ENCODE assay signal across 12 cellular contexts in genomic region chr14:103124501-103125001, GRCh38. TPM values are rescaled to one million over a fixed set of nuclear protein-coding genes. Genes with fewer than 3 reads are reported as not detected.
A peak's percentile ranks its signal among the peaks of the same experiment; 100 is the strongest.
DNase-seq lines count a peak whose midpoint lies in the region; ATAC-seq and TF ChIP-seq lines count a peak whose summit lies in the region.
"Had no signal": no experiment of that assay in that cellular context is flagged by ENCODE, and none has a peak within 500 bp of the region (broad histone marks: within the 10 kb centered on the region; RNA-seq: fewer than 3 reads in every experiment).

No MANE protein-coding gene starts in this region.

- H3K9me3 Mint-ChIP-seq in immature natural killer cell (no peaks in the 10 kb centered on the region), progenitor cell of endocrine pancreas (ENCODE audit: low read depth) (no peaks in the 10 kb centered on the region)
- H3K9me3 Mint-ChIP-seq: activated CD8-positive, alpha-beta T cell treated with anti-CD3 and anti-CD28 coated beads for 36 hours; activated naive CD4-positive, alpha-beta T cell treated with anti-CD3 and anti-CD28 coated beads, Interleukin-2, amount 50 U/mL, for 24 hours; CD4-positive, alpha-beta T cell had no signal

- H3K36me3 Mint-ChIP-seq in immature natural killer cell (no peaks in the 10 kb centered on the region), progenitor cell of endocrine pancreas (ENCODE audit: insufficient read depth) (no peaks in the 10 kb centered on the region)
- H3K36me3 Mint-ChIP-seq: activated naive CD4-positive, alpha-beta T cell treated with anti-CD3 and anti-CD28 coated beads, Interleukin-2, amount 50 U/mL, for 24 hours had no signal

- H3K4me1 ChIP-seq in DOHH2 (ENCODE audit: control insufficient read depth, low read length) = peaks cover 51% of the 10 kb centered on the region
- H3K4me1 ChIP-seq in ascending aorta = peaks cover 0 to 27% of the 10 kb centered on the region in 2 donors
- peaks cover 6% of the 10 kb centered on the region for H3K4me1 ChIP-seq in right cardiac atrium (ENCODE audit: control insufficient read depth, insufficient read depth, low read length)
- peaks cover 38 to 96% (median 81%) of the 10 kb centered on the region in 6 donors for H3K4me1 ChIP-seq in spleen

- H3K4me3 ChIP-seq in DOHH2 (ENCODE audit: low read length) = peak overlapping the region; percentile 67; the same call in 1 of the 2 replicates
- peak overlapping the region; percentile 74 to 84 for H3K4me3 ChIP-seq in ascending aorta
- no peak overlapping the region for H3K4me3 ChIP-seq in right cardiac atrium (ENCODE audit: low read length)
- H3K4me3 ChIP-seq in spleen = peak overlapping the region; percentile 48 to 77 (median 64)

- no peaks in the 10 kb centered on the region for H3K36me3 ChIP-seq in DOHH2 (ENCODE audit: control insufficient read depth, low read length)
- H3K36me3 ChIP-seq in ascending aorta = no peaks in the 10 kb centered on the region
- H3K36me3 ChIP-seq in spleen = peaks cover 0 to 39% (median 2%) of the 10 kb centered on the region in 6 donors

- no peak overlapping the region for H3K27ac ChIP-seq in DOHH2 (ENCODE audit: low read depth, low read length)
- peak overlapping the region in 1 of 2 donors; percentile 86 for H3K27ac ChIP-seq in ascending aorta
- H3K27ac ChIP-seq in right cardiac atrium (ENCODE audit: low read length) = no peak overlapping the region
- peak overlapping the region in 5 of 8 donors; percentile 93 to 99 (median 96) for H3K27ac ChIP-seq in spleen

- H3K4me2 ChIP-seq in DOHH2 (ENCODE audit: low read length) = peak overlapping the region; percentile 98

- TF ChIP-seq POLR2A in spleen (IDR thresholded peaks at IDR 0.05) = no peak

- TF ChIP-seq CTCF in DOHH2 (IDR thresholded peaks at IDR 0.05; ENCODE audit: low read depth, low read length, poor library complexity, severe bottlenecking) = no peak
- TF ChIP-seq CTCF in ascending aorta (IDR thresholded peaks at IDR 0.05) = no peak
- no peak for TF ChIP-seq CTCF in spleen (IDR thresholded peaks at IDR 0.05 in 8 of 11, conservative IDR thresholded peaks at IDR 0.05 in 3 of 11)
- TF ChIP-seq CTCF in progenitor cell of endocrine pancreas (IDR thresholded peaks at IDR 0.05; ENCODE audit: unreplicated experiment) = no peak

- no peaks in the 10 kb centered on the region for H3K9me2 ChIP-seq in DOHH2 (replicated peaks; ENCODE audit: control insufficient read depth, low read length)

- ATAC-seq in right cardiac atrium (no peak), GM21737 (IDR thresholded peaks at IDR 0.05; ENCODE audit: unreplicated experiment) (no peak)
- ATAC-seq: activated CD8-positive, alpha-beta T cell treated with anti-CD3 and anti-CD28 coated beads for 36 hours had no signal

- DNase-seq in ascending aorta (ENCODE audit: low spot score in 2 of 2) (no peak), right cardiac atrium (peak in 2 of 3 donors; percentile 56 to 67), spleen (peak; percentile 79), immature natural killer cell (no peak), progenitor cell of endocrine pancreas (ENCODE audit: low spot score, unreplicated experiment) (no peak)
- DNase-seq in activated CD8-positive, alpha-beta memory T cell treated with anti-CD3 and anti-CD28 coated beads, Interleukin-2, amount 50 U/mL, for 48 hours = no peak
- DNase-seq: activated CD8-positive, alpha-beta T cell treated with anti-CD3 and anti-CD28 coated beads for 36 hours; CD4-positive, alpha-beta T cell; effector CD4-positive, alpha-beta T cell had no signal

- H3K4me1 Mint-ChIP-seq in immature natural killer cell (no peaks in the 10 kb centered on the region), progenitor cell of endocrine pancreas (ENCODE audit: low read depth) (peaks cover 4% of the 10 kb centered on the region)
- H3K4me1 Mint-ChIP-seq: activated naive CD4-positive, alpha-beta T cell treated with anti-CD3 and anti-CD28 coated beads, Interleukin-2, amount 50 U/mL, for 24 hours had no signal

- H3K4me3 Mint-ChIP-seq in immature natural killer cell = no peak overlapping the region
- H3K4me3 Mint-ChIP-seq in progenitor cell of endocrine pancreas (ENCODE audit: low read depth) = no peak overlapping the region
- H3K4me3 Mint-ChIP-seq: activated CD8-positive, alpha-beta T cell treated with anti-CD3 and anti-CD28 coated beads for 36 hours; activated naive CD4-positive, alpha-beta T cell treated with anti-CD3 and anti-CD28 coated beads, Interleukin-2, amount 50 U/mL, for 24 hours had no signal

- H4K20me1 ChIP-seq in DOHH2 (ENCODE audit: control insufficient read depth, insufficient read depth, low read depth, low read length) = 0 out of 2 replicates have a peak, but pooled peaks cover 4% of the 10 kb centered on the region

- H3K9me3 ChIP-seq in DOHH2 (ENCODE audit: control insufficient read depth, insufficient read depth, low read length) = no peaks in the 10 kb centered on the region
- no peaks in the 10 kb centered on the region for H3K9me3 ChIP-seq in ascending aorta
- H3K9me3 ChIP-seq in right cardiac atrium (ENCODE audit: control insufficient read depth, low read length) = no peaks in the 10 kb centered on the region
- no peaks in the 10 kb centered on the region for H3K9me3 ChIP-seq in spleen

- H3F3A ChIP-seq in DOHH2 (ENCODE audit: control insufficient read depth, insufficient read depth) = peaks cover 25% of the 10 kb centered on the region

- H3K27me3 ChIP-seq in DOHH2 (ENCODE audit: control insufficient read depth, low read length) (peaks cover 7% of the 10 kb centered on the region), ascending aorta (no peaks in the 10 kb centered on the region), right cardiac atrium (ENCODE audit: control insufficient read depth, insufficient read depth) (no peaks in the 10 kb centered on the region), spleen (replicated peaks in 1 of 7) (peaks cover 0 to 40% (median 18%) of the 10 kb centered on the region in 7 donors)

- intact Hi-C loops in ascending aorta (cut with DNase I) = no loop called here
- intact Hi-C loops in right cardiac atrium (cut with DNase I) = loop anchor here in 1 of 4 donors (10.0 kb wide), 1 partner anchor 60 kb away; no protein-coding TSS in a partner anchor
- intact Hi-C loops in spleen (cut with DNase I; ENCODE audit: low total_unique reads) = no loop called here

- H3K27ac Mint-ChIP-seq in immature natural killer cell (no peak overlapping the region), progenitor cell of endocrine pancreas (no peak overlapping the region)
- H3K27ac Mint-ChIP-seq: activated CD8-positive, alpha-beta T cell treated with anti-CD3 and anti-CD28 coated beads for 36 hours; activated naive CD4-positive, alpha-beta T cell treated with anti-CD3 and anti-CD28 coated beads, Interleukin-2, amount 50 U/mL, for 24 hours; CD4-positive, alpha-beta T cell had no signal

- H3K27me3 Mint-ChIP-seq in immature natural killer cell (ENCODE audit: low read depth in 3 of 3) (peaks cover 0 to 12% (median 5%) of the 10 kb centered on the region in 3 donors), progenitor cell of endocrine pancreas (peaks cover 43% of the 10 kb centered on the region)

- WGBS in right cardiac atrium = 85% methylated on average over 5 of the region's 5 CpGs
- 68 to 90% (median 79%) methylated on average over 2 to 5 of the region's 5 CpGs for WGBS in spleen, 5 donors

- peaks cover 5% of the 10 kb centered on the region; the same call in 1 of the 2 replicates for H3K79me2 ChIP-seq in DOHH2 (ENCODE audit: control insufficient read depth, low read length)

RNA-seq across cellular contexts. Expression of gene TNFAIP2, which starts 1.3 kb away (rescaled TPM):
- 133 TPM for total RNA-seq in ascending aorta
- total RNA-seq in right cardiac atrium = 10 to 100 TPM; 41.5 to 51.3 (median 49.4) TPM
- polyA plus RNA-seq in right cardiac atrium = 46.7 TPM
- total RNA-seq in spleen = 100 to 1,000 TPM; 147 to 297 (median 261) TPM
- 100 to 1,000 TPM in 2 of 3 donors, 10 to 100 TPM in 1; 90.2 to 410 (median 391) TPM for polyA plus RNA-seq in spleen
- 1 to 10 TPM in 1 of 3 donors, under 1 TPM in 2; 0.20 to 1.4 (median 0.91) TPM for polyA plus RNA-seq in immature natural killer cell
- total RNA-seq in progenitor cell of endocrine pancreas = 17.8 and 19.6 TPM in 2 replicates

RNA-seq across cellular contexts. Expression of gene EXOC3L4, which starts 30.0 kb away (rescaled TPM):
- not detected for total RNA-seq in ascending aorta
- 1 to 10 TPM in 3 of 4 donors, under 1 TPM in 1; 0.63 to 2.5 (median 1.1) TPM for total RNA-seq in right cardiac atrium
- polyA plus RNA-seq in right cardiac atrium = 1.4 TPM
- total RNA-seq in spleen = 10 to 100 TPM in 4 of 7 donors, 1 to 10 TPM in 3; 2.0 to 30.0 (median 10.5) TPM
- polyA plus RNA-seq in spleen = 10 to 100 TPM; 18.5 to 39.2 (median 25.4) TPM
- polyA plus RNA-seq in immature natural killer cell = not detected
- total RNA-seq in progenitor cell of endocrine pancreas = 28.4 and 30.8 TPM in 2 replicates
- total RNA-seq: activated CD8-positive, alpha-beta T cell treated with anti-CD3 and anti-CD28 coated beads for 36 hours; CD4-positive, alpha-beta T cell had no signal

RNA-seq across cellular contexts. Expression of gene LBHD2, which starts 40.5 kb away (rescaled TPM):
- total RNA-seq in ascending aorta (not detected), right cardiac atrium (not detected), spleen (not detected), progenitor cell of endocrine pancreas (not detected in 2 replicates)
- polyA plus RNA-seq in right cardiac atrium (not detected), spleen (under 1 TPM in 2 of 3 donors, not detected in 1; 0.52 to 0.55 TPM), immature natural killer cell (not detected)
- total RNA-seq: activated CD8-positive, alpha-beta T cell treated with anti-CD3 and anti-CD28 coated beads for 36 hours; CD4-positive, alpha-beta T cell had no signal

Comparison
In these comparisons a context has a peak if more than half of its experiments do, and no peak if none do; other contexts are left out.
1. H3K27ac ChIP-seq: peak in spleen (5 of 8); none in DOHH2 (single experiment) and right cardiac atrium (single experiment).
2. DNase-seq: peak in right cardiac atrium (2 of 3) and spleen (single experiment); none in ascending aorta (0 of 2), activated CD8-positive, alpha-beta memory T cell treated with anti-CD3 and anti-CD28 coated beads, Interleukin-2, amount 50 U/mL, for 48 hours (single experiment), immature natural killer cell (0 of 3) and progenitor cell of endocrine pancreas (single experiment).